Comparison of ENCODE assay signal across 1 cellular context in genomic region chr6:84059082-84059481, GRCh38.
A peak's percentile ranks its signal among the peaks of the same experiment; 100 is the strongest.
TF ChIP-seq lines count a peak whose summit lies in the region.

No MANE protein-coding gene starts in this region.

TF ChIP-seq in K562, 482 proteins besides CTCF, POLR2A, EP300 and RAD21 (continued from another document and continues in another):
- TF ChIP-seq ATF3 (IDR thresholded peaks at IDR 0.05) (no peak), ATF3 (CRISPR knock-in tag; conservative IDR thresholded peaks at IDR 0.05) (no peak), PPARD (CRISPR knock-in tag; IDR thresholded peaks at IDR 0.05) (no peak), HLTF (IDR thresholded peaks at IDR 0.05) (no peak), MLLT1 (IDR thresholded peaks at IDR 0.05) (no peak), RCOR1 (IDR thresholded peaks at IDR 0.05; ENCODE audit: borderline replicate concordance in 1 of 2, low read depth in 2 of 2, low read length in 2 of 2) (no peak; a peak in 1 of 4 replicates), USF1 (CRISPR knock-in tag; IDR thresholded peaks at IDR 0.05) (no peak), TCF3 (CRISPR knock-in tag; IDR thresholded peaks at IDR 0.05) (peak; percentile 51), SPI1 (IDR thresholded peaks at IDR 0.05; ENCODE audit: borderline replicate concordance, low read depth, low read length) (no peak), ZNF23 (CRISPR knock-in tag; IDR thresholded peaks at IDR 0.05) (no peak), TEAD4 (IDR thresholded peaks at IDR 0.05; ENCODE audit: low read length) (peak; percentile 48; the same call in 1 of the 2 replicates), TEAD4 (CRISPR knock-in tag; IDR thresholded peaks at IDR 0.05; ENCODE audit: borderline replicate concordance) (no peak), GTF2F1 (IDR thresholded peaks at IDR 0.05; ENCODE audit: low read depth, low read length) (no peak), GATAD2A (IDR thresholded peaks at IDR 0.05) (no peak; the same call in 1 of the 2 replicates), FOXJ2 (tag; IDR thresholded peaks at IDR 0.05) (no peak), TRIM24 (IDR thresholded peaks at IDR 0.05) (peak in 1 of 2 experiments; percentile 32; a peak in 2 of 4 replicates), ELF4 (CRISPR knock-in tag; IDR thresholded peaks at IDR 0.05) (no peak), ZNF444 (CRISPR knock-in tag; IDR thresholded peaks at IDR 0.05) (no peak), ZNF699 (CRISPR knock-in tag; IDR thresholded peaks at IDR 0.05; ENCODE audit: insufficient replicate concordance) (no peak), USF2 (CRISPR knock-in tag; IDR thresholded peaks at IDR 0.05) (no peak), PHB (CRISPR knock-in tag; IDR thresholded peaks at IDR 0.05) (no peak), ZBED1 (IDR thresholded peaks at IDR 0.05) (no peak), YBX1 (IDR thresholded peaks at IDR 0.05) (no peak), FOXK2 (conservative IDR thresholded peaks at IDR 0.05 in 1 of 2, IDR thresholded peaks at IDR 0.05 in 1 of 2; ENCODE audit: low read depth in 2 of 2) (no peak), ZC3H8 (IDR thresholded peaks at IDR 0.05) (no peak), GTF2B (IDR thresholded peaks at IDR 0.05; ENCODE audit: extremely low read depth, insufficient read length) (no peak), NKRF (IDR thresholded peaks at IDR 0.05; ENCODE audit: borderline replicate concordance) (no peak), RERE (CRISPR knock-in tag; IDR thresholded peaks at IDR 0.05; ENCODE audit: borderline replicate concordance) (no peak), MECOM (CRISPR knock-in tag; IDR thresholded peaks at IDR 0.05) (no peak), ZSCAN32 (CRISPR knock-in tag; IDR thresholded peaks at IDR 0.05) (no peak), CXXC5 (CRISPR knock-in tag; IDR thresholded peaks at IDR 0.05) (no peak), ZNF224 (CRISPR knock-in tag; IDR thresholded peaks at IDR 0.05) (no peak), POLR3A (IDR thresholded peaks at IDR 0.05; ENCODE audit: borderline replicate concordance, extremely low read depth, insufficient read depth, insufficient read length) (no peak), TAF9B (IDR thresholded peaks at IDR 0.05; ENCODE audit: partially characterized antibody) (no peak), NCOA2 (IDR thresholded peaks at IDR 0.05; ENCODE audit: partially characterized antibody in 2 of 2) (peak in 1 of 2 experiments; percentile 22), TSHZ1 (CRISPR knock-in tag; IDR thresholded peaks at IDR 0.05) (no peak), ZNF274 (IDR thresholded peaks at IDR 0.05; ENCODE audit: borderline replicate concordance, low read depth, low read length) (no peak), ARID1B (IDR thresholded peaks at IDR 0.05) (peak; percentile 47; the same call in 1 of the 2 replicates), ZNF282 (CRISPR knock-in tag; IDR thresholded peaks at IDR 0.05) (no peak), ZNF79 (CRISPR knock-in tag; IDR thresholded peaks at IDR 0.05; ENCODE audit: low read depth) (no peak), HES1 (IDR thresholded peaks at IDR 0.05; ENCODE audit: low read depth) (no peak), ZNF239 (CRISPR knock-in tag; IDR thresholded peaks at IDR 0.05) (no peak), MAFK (IDR thresholded peaks at IDR 0.05; ENCODE audit: low read length) (no peak), RBM14 (IDR thresholded peaks at IDR 0.05; ENCODE audit: borderline replicate concordance, insufficient read depth, low read depth, low read length) (no peak), CBFA2T2 (conservative IDR thresholded peaks at IDR 0.05) (peak; percentile 83), RBBP5 (IDR thresholded peaks at IDR 0.05; ENCODE audit: borderline replicate concordance, insufficient read depth, low read length, poor library complexity, severe bottlenecking) (no peak), BHLHE40 (IDR thresholded peaks at IDR 0.05; ENCODE audit: low read length) (no peak), ZNF696 (CRISPR knock-in tag; conservative IDR thresholded peaks at IDR 0.05) (no peak), ZFP36 (IDR thresholded peaks at IDR 0.05; ENCODE audit: low read depth, low read length, partially characterized antibody) (no peak), ESRRB (CRISPR knock-in tag; IDR thresholded peaks at IDR 0.05; ENCODE audit: borderline replicate concordance) (no peak), ZNF316 (IDR thresholded peaks at IDR 0.05) (no peak), MAX (CRISPR knock-in tag; IDR thresholded peaks at IDR 0.05) (no peak), SNAPC5 (CRISPR knock-in tag; IDR thresholded peaks at IDR 0.05) (no peak), TCF7L2 (IDR thresholded peaks at IDR 0.05; ENCODE audit: low read depth, low read length) (no peak), FOXM1 (IDR thresholded peaks at IDR 0.05; ENCODE audit: low read depth) (no peak), FOXM1 (CRISPR knock-in tag; IDR thresholded peaks at IDR 0.05; ENCODE audit: low read depth) (no peak)
